ENCODE assay signal across 1 cellular context in the genomic region with DNA sequence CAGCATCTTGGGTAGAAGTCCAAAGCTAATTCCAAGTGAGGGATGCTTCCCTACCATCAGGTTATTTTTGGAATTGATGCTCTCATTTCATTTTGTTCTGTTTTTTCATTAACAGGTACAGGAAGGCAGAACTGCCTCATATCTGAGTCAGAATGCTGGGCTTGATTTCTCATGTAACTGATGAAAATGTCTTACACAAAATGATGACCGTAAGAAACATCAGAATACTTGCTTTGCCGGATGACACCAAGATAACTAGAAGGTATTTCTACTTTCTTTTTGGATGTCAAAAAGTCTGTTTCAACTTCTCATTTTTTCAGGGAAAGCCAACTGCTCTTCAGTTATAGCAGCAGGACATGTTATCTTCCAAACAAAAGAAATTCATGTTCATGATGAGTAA.
TF ChIP-seq lines count a peak whose summit lies in the region.

No MANE protein-coding gene starts in this region.

TF ChIP-seq in SK-N-SH, 30 proteins besides CTCF, POLR2A, EP300 and RAD21:
- TF ChIP-seq, protein P1, sequence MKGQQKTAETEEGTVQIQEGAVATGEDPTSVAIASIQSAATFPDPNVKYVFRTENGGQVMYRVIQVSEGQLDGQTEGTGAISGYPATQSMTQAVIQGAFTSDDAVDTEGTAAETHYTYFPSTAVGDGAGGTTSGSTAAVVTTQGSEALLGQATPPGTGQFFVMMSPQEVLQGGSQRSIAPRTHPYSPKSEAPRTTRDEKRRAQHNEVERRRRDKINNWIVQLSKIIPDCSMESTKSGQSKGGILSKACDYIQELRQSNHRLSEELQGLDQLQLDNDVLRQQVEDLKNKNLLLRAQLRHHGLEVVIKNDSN (IDR thresholded peaks at IDR 0.05; ENCODE audit: borderline replicate concordance, low read depth): no peak
- TF ChIP-seq MEF2A (IDR thresholded peaks at IDR 0.05; ENCODE audit: borderline replicate concordance, low read depth) (no peak), SIN3A (IDR thresholded peaks at IDR 0.05; ENCODE audit: borderline replicate concordance, low read depth, low read length) (no peak), ELF1 (IDR thresholded peaks at IDR 0.05) (no peak), TEAD4 (IDR thresholded peaks at IDR 0.05; ENCODE audit: borderline replicate concordance, insufficient read depth) (no peak), FOSL2 (IDR thresholded peaks at IDR 0.05; ENCODE audit: borderline replicate concordance, low read depth) (no peak), MXI1 (IDR thresholded peaks at IDR 0.05; ENCODE audit: low read depth, low read length) (no peak), NRF1 (IDR thresholded peaks at IDR 0.05; ENCODE audit: low read depth, low read length) (no peak), JUND (IDR thresholded peaks at IDR 0.05) (no peak), TAF1 (IDR thresholded peaks at IDR 0.05; ENCODE audit: borderline replicate concordance, low read depth, low read length) (no peak)
- TF ChIP-seq, protein P2, sequence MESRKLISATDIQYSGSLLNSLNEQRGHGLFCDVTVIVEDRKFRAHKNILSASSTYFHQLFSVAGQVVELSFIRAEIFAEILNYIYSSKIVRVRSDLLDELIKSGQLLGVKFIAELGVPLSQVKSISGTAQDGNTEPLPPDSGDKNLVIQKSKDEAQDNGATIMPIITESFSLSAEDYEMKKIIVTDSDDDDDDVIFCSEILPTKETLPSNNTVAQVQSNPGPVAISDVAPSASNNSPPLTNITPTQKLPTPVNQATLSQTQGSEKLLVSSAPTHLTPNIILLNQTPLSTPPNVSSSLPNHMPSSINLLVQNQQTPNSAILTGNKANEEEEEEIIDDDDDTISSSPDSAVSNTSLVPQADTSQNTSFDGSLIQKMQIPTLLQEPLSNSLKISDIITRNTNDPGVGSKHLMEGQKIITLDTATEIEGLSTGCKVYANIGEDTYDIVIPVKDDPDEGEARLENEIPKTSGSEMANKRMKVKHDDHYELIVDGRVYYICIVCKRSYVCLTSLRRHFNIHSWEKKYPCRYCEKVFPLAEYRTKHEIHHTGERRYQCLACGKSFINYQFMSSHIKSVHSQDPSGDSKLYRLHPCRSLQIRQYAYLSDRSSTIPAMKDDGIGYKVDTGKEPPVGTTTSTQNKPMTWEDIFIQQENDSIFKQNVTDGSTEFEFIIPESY (IDR thresholded peaks at IDR 0.05; ENCODE audit: borderline replicate concordance, low read depth): no peak
TF ChIP-seq in SK-N-SH: peak in this region for 0.
